Comparison of ENCODE assay signal across 16 cellular contexts in the genomic region with DNA sequence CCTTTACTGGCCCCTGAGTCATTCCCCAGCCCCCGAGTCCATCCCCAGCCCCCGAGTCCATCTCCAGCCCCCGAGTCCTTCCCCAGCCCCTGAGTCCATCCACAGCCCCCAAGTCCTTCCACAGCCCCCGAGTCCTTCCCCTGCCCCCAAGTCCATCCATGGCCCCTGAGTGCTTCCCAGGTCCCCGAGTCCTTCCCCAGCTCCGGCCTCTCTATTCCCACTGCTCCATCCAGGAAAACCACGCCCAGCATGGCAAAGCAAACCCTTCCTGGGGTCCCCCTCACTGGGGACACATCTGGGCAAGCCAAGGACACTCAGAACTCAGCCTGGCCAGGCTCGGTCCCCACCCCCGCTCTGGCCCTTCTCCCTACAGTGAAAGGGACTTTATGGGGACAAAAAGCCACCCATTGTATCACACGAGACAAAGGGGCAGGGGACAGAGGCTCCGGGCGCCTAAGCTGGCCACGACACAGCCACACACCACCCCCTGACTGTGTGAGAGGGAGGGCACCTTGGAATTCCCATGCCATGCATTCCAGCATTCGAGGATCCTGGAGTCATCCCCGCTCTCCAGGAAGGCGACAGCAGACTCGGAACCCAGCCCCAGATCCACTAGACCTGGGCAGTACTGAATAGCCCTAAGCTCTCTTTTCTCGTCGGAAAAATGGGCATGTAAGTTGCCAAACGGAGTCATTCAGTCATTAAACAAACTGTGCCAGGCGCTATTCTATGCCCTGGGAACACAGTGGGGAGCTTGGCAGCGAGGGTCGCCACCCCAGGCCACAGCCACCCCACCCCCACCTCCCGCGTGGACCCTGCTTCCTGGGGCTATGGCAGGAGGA. TPM values are rescaled to one million over a fixed set of nuclear protein-coding genes. Genes with fewer than 3 reads are reported as not detected.
A peak's percentile ranks its signal among the peaks of the same experiment; 100 is the strongest.
DNase-seq lines count a peak whose midpoint lies in the region; ATAC-seq, FAIRE-seq and TF ChIP-seq lines count a peak whose summit lies in the region.
"Had no signal": no experiment of that assay in that cellular context is flagged by ENCODE, and none has a peak within 500 bp of the region (broad histone marks: within the 10 kb centered on the region; RNA-seq: fewer than 3 reads in every experiment).

No MANE protein-coding gene starts in this region.

- no peaks in the 10 kb centered on the region for H3K9me3 ChIP-seq in kidney (ENCODE audit: control insufficient read depth in 1 of 2, low read length in 2 of 2)
- H3K9me3 ChIP-seq: adrenal gland, right atrium auricular region had no signal

- peak; percentile 32 for DNase-seq in ELF-1 (ENCODE audit: low read depth, low spot score)
- peak; percentile 38 for DNase-seq in kidney
- DNase-seq in pons (ENCODE audit: low spot score): peak; percentile 97
- DNase-seq in CD1c-positive myeloid dendritic cell (ENCODE audit: extremely low spot score): no peak
- DNase-seq in KG1 (lab: John Stamatoyannopoulos, UW): no peak
- no peak for DNase-seq in NCI-H774 (lab: John Stamatoyannopoulos, UW)
- DNase-seq: adrenal gland; NCI-H146; NCI-H446; nephron progenitor cell; stimulated activated CD4-positive, alpha-beta T cell treated with anti-CD3 and anti-CD28 coated beads, Interleukin-1b, Interleukin-23, amount 100 ng/mL, for 48 hours had no signal

- intact Hi-C loops in kidney (cut with DNase I): no loop called here

- H3K4me3 ChIP-seq in kidney (ENCODE audit: low read length in 2 of 2): no peak overlapping the region
- H3K4me3 ChIP-seq: adrenal gland, lung, right atrium auricular region had no signal

- H3K27ac ChIP-seq in angular gyrus (ENCODE audit: low read depth, low read length): peak overlapping the region; percentile 99
- H3K27ac ChIP-seq in kidney (ENCODE audit: low read depth in 2 of 2, low read length in 2 of 2): no peak overlapping the region
- H3K27ac ChIP-seq: adrenal gland had no signal

- TF ChIP-seq CTCF in kidney (IDR thresholded peaks at IDR 0.05; ENCODE audit: borderline replicate concordance, extremely low read depth, insufficient read depth): no peak

- peaks cover 20 to 32% of the 10 kb centered on the region in 2 donors for H3K4me1 ChIP-seq in kidney (ENCODE audit: control insufficient read depth in 1 of 2, insufficient read depth in 1 of 2, low read depth in 1 of 2, low read length in 2 of 2)
- H3K4me1 ChIP-seq: adrenal gland had no signal

- no peak overlapping the region for H3K9ac ChIP-seq in kidney (ENCODE audit: low read length in 2 of 2)

- no peaks in the 10 kb centered on the region for H3K36me3 ChIP-seq in kidney (ENCODE audit: control insufficient read depth in 1 of 2, insufficient read depth in 2 of 2, low read length in 2 of 2)
- H3K36me3 ChIP-seq: adrenal gland, right atrium auricular region had no signal

- FAIRE-seq in kidney (lab: Jason Lieb, UNC): no peak
- FAIRE-seq: endothelial cell of umbilical vein had no signal

- ATAC-seq in GM21825 (IDR thresholded peaks at IDR 0.05; ENCODE audit: unreplicated experiment): no peak

RNA-seq across cellular contexts. Expression of a gene that starts 14.0 kb away (rescaled TPM):
- total RNA-seq in kidney: 64.4 TPM
- 83.8 TPM for polyA plus RNA-seq in kidney (ENCODE audit: insufficient read depth, low read depth, low replicate concordance)

RNA-seq across cellular contexts. Expression of a gene that starts 25.4 kb away (rescaled TPM):
- 61.5 TPM for total RNA-seq in kidney
- polyA plus RNA-seq in kidney (ENCODE audit: insufficient read depth, low read depth, low replicate concordance): 53.9 TPM

Comparison
In these comparisons a context has a peak if more than half of its experiments do, and no peak if none do; other contexts are left out.
1. DNase-seq: peak in ELF-1 (single experiment), kidney (single experiment) and pons (single experiment); none in CD1c-positive myeloid dendritic cell (single experiment), KG1 (single experiment) and NCI-H774 (single experiment).